Comparison of ENCODE assay signal across 15 cellular contexts in the genomic region with DNA sequence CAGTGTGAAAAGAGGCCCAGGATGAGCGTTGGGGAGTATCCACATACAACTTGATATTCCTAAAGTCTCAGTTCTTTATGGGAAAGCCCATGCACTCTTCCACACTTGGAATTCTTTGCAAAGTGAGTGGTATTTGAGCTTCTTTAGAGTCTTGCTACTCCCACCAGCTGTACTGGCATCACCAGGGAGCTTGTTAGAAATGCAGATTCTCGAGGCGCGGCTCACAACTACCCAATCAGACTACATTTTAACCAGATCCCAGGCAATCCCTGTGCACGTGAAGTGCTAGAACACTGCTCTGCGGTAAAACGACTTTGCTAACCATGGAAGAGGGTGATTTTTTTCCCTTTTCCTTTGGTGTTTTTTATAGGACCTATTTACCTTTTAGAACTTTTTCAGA.
"Had no signal": no experiment of that assay in that cellular context is flagged by ENCODE, and none has a peak within 500 bp of the region (broad histone marks: within the 10 kb centered on the region; RNA-seq: fewer than 3 reads in every experiment).

No MANE protein-coding gene starts in this region.

- H3K27ac ChIP-seq: hepatocyte, tibial nerve had no signal

- H3K4me1 Mint-ChIP-seq: activated CD4-positive, alpha-beta T cell treated with anti-CD3 and anti-CD28 coated beads, Interleukin-2, amount 10 ng/mL, durations not matched to agents 24 days and 14 days; natural killer cell had no signal

- H3K27ac Mint-ChIP-seq: activated CD4-positive, alpha-beta T cell treated with anti-CD3 and anti-CD28 coated beads, Interleukin-2, amount 10 ng/mL, durations not matched to agents 24 days and 14 days; activated naive CD4-positive, alpha-beta T cell treated with anti-CD3 and anti-CD28 coated beads for 36 hours; natural killer cell; stimulated activated naive CD8-positive, alpha-beta T cell treated with anti-CD3 and anti-CD28 coated beads, Interleukin-15, amount 100 ng/mL, for 72 hours had no signal

- DNase-seq: activated naive CD4-positive, alpha-beta T cell treated with anti-CD3 and anti-CD28 coated beads for 36 hours; left colon; mucosa of descending colon; natural killer cell; SK-N-SH; stimulated activated CD4-positive, alpha-beta T cell treated with anti-CD3 and anti-CD28 coated beads, Interleukin-4, amount 100 ng/mL, for 4 hours; stimulated activated naive CD8-positive, alpha-beta T cell treated with anti-CD3 and anti-CD28 coated beads, Interleukin-15, amount 100 ng/mL, for 72 hours; T-helper 1 cell had no signal

- H2AFZ ChIP-seq: hepatocyte had no signal

- FAIRE-seq: astrocyte, colon, endothelial cell of umbilical vein, frontal cortex had no signal

- H3K27me3 ChIP-seq: hepatocyte, tibial nerve had no signal

- H3K36me3 Mint-ChIP-seq: natural killer cell had no signal

- H3K9me3 Mint-ChIP-seq: activated CD4-positive, alpha-beta T cell treated with anti-CD3 and anti-CD28 coated beads, Interleukin-2, amount 10 ng/mL, durations not matched to agents 24 days and 14 days; natural killer cell had no signal

- H3K36me3 ChIP-seq: tibial nerve had no signal

- ATAC-seq: left colon; mucosa of descending colon; natural killer cell; stimulated activated naive CD8-positive, alpha-beta T cell treated with anti-CD3 and anti-CD28 coated beads, Interleukin-15, amount 100 ng/mL, for 72 hours had no signal

- H3K4me3 ChIP-seq: hepatocyte, mucosa of descending colon, tibial nerve had no signal

- H3K4me3 Mint-ChIP-seq: activated CD4-positive, alpha-beta T cell treated with anti-CD3 and anti-CD28 coated beads, Interleukin-2, amount 10 ng/mL, durations not matched to agents 24 days and 14 days; activated naive CD4-positive, alpha-beta T cell treated with anti-CD3 and anti-CD28 coated beads for 36 hours; natural killer cell; stimulated activated naive CD8-positive, alpha-beta T cell treated with anti-CD3 and anti-CD28 coated beads, Interleukin-15, amount 100 ng/mL, for 72 hours had no signal

- H3K9me3 ChIP-seq: mucosa of descending colon, SK-N-SH had no signal

- H3K4me2 ChIP-seq: hepatocyte, SK-N-SH had no signal

- H3K27me3 Mint-ChIP-seq: stimulated activated naive CD8-positive, alpha-beta T cell treated with anti-CD3 and anti-CD28 coated beads, Interleukin-15, amount 100 ng/mL, for 72 hours had no signal

- H3K9ac ChIP-seq: SK-N-SH had no signal
